In the genomic region with DNA sequence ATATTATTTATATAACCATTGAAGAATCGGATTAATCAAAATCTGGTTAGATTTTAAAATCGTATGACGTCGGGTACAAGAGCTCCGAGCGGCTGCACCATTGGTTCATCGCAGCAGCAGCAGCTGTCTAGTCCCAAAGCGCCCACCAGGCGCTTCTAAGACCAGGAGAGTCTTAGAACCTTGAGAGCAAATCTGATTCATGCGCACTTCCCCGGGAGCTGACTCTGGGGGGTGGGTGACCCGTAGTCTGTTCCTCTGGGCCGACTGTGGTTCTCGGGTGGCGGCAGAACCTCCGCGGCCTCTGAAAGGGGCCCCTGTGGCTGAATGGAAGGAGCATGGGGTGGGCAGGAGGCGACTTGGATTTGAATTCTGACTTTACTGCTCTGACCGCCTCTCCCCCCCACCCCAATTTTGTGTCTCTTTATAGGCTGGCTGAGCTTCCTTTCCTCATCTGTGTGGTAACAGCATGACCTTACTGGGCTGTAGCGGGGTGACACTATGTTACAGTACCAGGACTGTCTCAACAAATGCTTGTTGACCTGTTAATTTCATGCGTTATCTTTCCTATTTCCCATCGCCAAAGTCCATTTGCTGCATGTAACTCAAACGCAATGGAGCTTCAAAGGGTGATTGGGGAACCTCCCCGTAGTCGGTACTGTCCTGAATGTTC, we compare ENCODE assay signal across 10 cellular contexts.
A peak's percentile ranks its signal among the peaks of the same experiment; 100 is the strongest.
DNase-seq lines count a peak whose midpoint lies in the region; ATAC-seq, FAIRE-seq and TF ChIP-seq lines count a peak whose summit lies in the region.
"Had no signal": no experiment of that assay in that cellular context is flagged by ENCODE, and none has a peak within 500 bp of the region (broad histone marks: within the 10 kb centered on the region; RNA-seq: fewer than 3 reads in every experiment).

No MANE protein-coding gene starts in this region.

- no peak for FAIRE-seq in keratinocyte (lab: Jason Lieb, UNC)
- FAIRE-seq in pancreas (lab: Jason Lieb, UNC) = no peak

- H2AFZ ChIP-seq in keratinocyte (ENCODE audit: control insufficient read depth, low read length) = peak overlapping the region; percentile 56

- intact Hi-C loops in heart right ventricle (cut with DNase I) = loop anchor here in 1 of 10 donors (10.0 kb wide), 1 partner anchor 65 kb away; no protein-coding TSS in a partner anchor
- intact Hi-C loops in activated T-helper 1 cell treated with anti-CD3 and anti-CD28 coated beads, Interleukin-12 subunit alpha, Interleukin-12 subunit beta, Interleukin-2, Interleukin-4 antibody, amounts not matched to agents 30 ng/mL and 10 ng/mL and 1 ng/mL, durations not matched to agents 14 hours and 24 hours and 36 hours (cut with micrococcal nuclease) = loop anchor here (1.0 to 10.0 kb wide), 7 partner anchors 10 to 1107 kb away; a partner anchor contains a TSS
- intact Hi-C loops in pancreas (cut with DNase I) = no loop called here

- WGBS in heart right ventricle, 2 donors = 37 to 40% methylated on average over 25 of the region's 25 CpGs
- WGBS in pancreas, 2 donors = 63 to 73% methylated on average over 25 of the region's 25 CpGs

- H3K27ac Mint-ChIP-seq in activated T-helper 1 cell treated with anti-CD3 and anti-CD28 coated beads, Interleukin-12 subunit alpha, Interleukin-12 subunit beta, Interleukin-2, Interleukin-4 antibody, amounts not matched to agents 30 ng/mL and 10 ng/mL and 1 ng/mL, durations not matched to agents 14 hours and 24 hours and 36 hours = no peak overlapping the region
- H3K27ac Mint-ChIP-seq in type B pancreatic cell = peak overlapping the region; percentile 42

- H3K27ac ChIP-seq in cardiac muscle cell = no peak overlapping the region
- H3K27ac ChIP-seq in heart right ventricle = peak overlapping the region in 1 of 10 donors; percentile 31
- peak overlapping the region; percentile 79 for H3K27ac ChIP-seq in keratinocyte (ENCODE audit: control insufficient read depth, insufficient read depth, low read length)
- no peak overlapping the region for H3K27ac ChIP-seq in pancreas

- peak in 1 of 2 donors; percentile 21 for DNase-seq in cardiac muscle cell (ENCODE audit: low read depth in 1 of 2, low spot score in 1 of 2)
- no peak for DNase-seq in heart right ventricle
- no peak for DNase-seq in activated T-helper 1 cell treated with anti-CD3 and anti-CD28 coated beads, Interleukin-12 subunit alpha, Interleukin-12 subunit beta, Interleukin-2, Interleukin-4 antibody, amounts not matched to agents 30 ng/mL and 10 ng/mL and 1 ng/mL, durations not matched to agents 14 hours and 24 hours and 36 hours (ENCODE audit: low spot score)
- no peak for DNase-seq in keratinocyte (ENCODE audit: low read depth, low spot score)
- no peak for DNase-seq in type B pancreatic cell (ENCODE audit: extremely low spot score, unreplicated experiment)
- no peak for DNase-seq in pancreas
- DNase-seq in NCI-H1436 (lab: John Stamatoyannopoulos, UW) = no peak
- no peak for DNase-seq in DMS79 (lab: John Stamatoyannopoulos, UW)
- DNase-seq: head of caudate nucleus, OCI-M1 had no signal

- peak overlapping the region; percentile 91 for H3K4me3 Mint-ChIP-seq in activated T-helper 1 cell treated with anti-CD3 and anti-CD28 coated beads, Interleukin-12 subunit alpha, Interleukin-12 subunit beta, Interleukin-2, Interleukin-4 antibody, amounts not matched to agents 30 ng/mL and 10 ng/mL and 1 ng/mL, durations not matched to agents 14 hours and 24 hours and 36 hours
- peak overlapping the region; percentile 88 for H3K4me3 Mint-ChIP-seq in type B pancreatic cell

- H3K36me3 ChIP-seq in cardiac muscle cell (no peaks in the 10 kb centered on the region), heart right ventricle (no peaks in the 10 kb centered on the region), keratinocyte (ENCODE audit: control insufficient read depth in 2 of 2, extremely low read depth in 1 of 2, insufficient read depth in 2 of 2, low read length in 2 of 2) (no peaks in the 10 kb centered on the region), pancreas (no peaks in the 10 kb centered on the region)

- H3K9me3 Mint-ChIP-seq in activated T-helper 1 cell treated with anti-CD3 and anti-CD28 coated beads, Interleukin-12 subunit alpha, Interleukin-12 subunit beta, Interleukin-2, Interleukin-4 antibody, amounts not matched to agents 30 ng/mL and 10 ng/mL and 1 ng/mL, durations not matched to agents 14 hours and 24 hours and 36 hours = no peaks in the 10 kb centered on the region
- no peaks in the 10 kb centered on the region for H3K9me3 Mint-ChIP-seq in type B pancreatic cell

- H3K4me1 ChIP-seq in cardiac muscle cell (ENCODE audit: low read depth) (peaks cover 9% of the 10 kb centered on the region), heart right ventricle (peaks cover 7 to 53% (median 25%) of the 10 kb centered on the region in 9 donors), keratinocyte (ENCODE audit: control insufficient read depth, extremely low read depth, insufficient read depth, low read length) (peaks cover 15% of the 10 kb centered on the region), pancreas (peaks cover 0 to 14% (median 0%) of the 10 kb centered on the region in 3 donors)

- no peaks in the 10 kb centered on the region for H3K9me3 ChIP-seq in cardiac muscle cell (ENCODE audit: low read depth)
- H3K9me3 ChIP-seq in heart right ventricle = no peaks in the 10 kb centered on the region
- no peaks in the 10 kb centered on the region for H3K9me3 ChIP-seq in keratinocyte (ENCODE audit: control insufficient read depth, low read depth, low read length)
- H3K9me3 ChIP-seq in pancreas = no peaks in the 10 kb centered on the region

- TF ChIP-seq CTCF in cardiac muscle cell (IDR thresholded peaks at IDR 0.05; ENCODE audit: low read depth, low read length) (peak; percentile 12), heart right ventricle (IDR thresholded peaks at IDR 0.05) (peak in 1 of 9 donors; percentile 17), keratinocyte (optimal IDR thresholded peaks at IDR 0.05 in 1 of 3, IDR thresholded peaks at IDR 0.05 in 1 of 3, conservative IDR thresholded peaks at IDR 0.05 in 1 of 3; ENCODE audit: extremely low read depth in 1 of 3, insufficient read depth in 2 of 3, low read length in 3 of 3) (no peak), type B pancreatic cell (conservative IDR thresholded peaks at IDR 0.05) (peak; percentile 63), pancreas (IDR thresholded peaks at IDR 0.05) (no peak)

- H4K20me1 ChIP-seq in keratinocyte (ENCODE audit: control insufficient read depth, extremely low read depth, insufficient read depth, low read length) = no peaks in the 10 kb centered on the region

- peaks cover 28% of the 10 kb centered on the region for H3K79me2 ChIP-seq in keratinocyte (ENCODE audit: control insufficient read depth, insufficient read depth, low read length)

- peaks cover 33% of the 10 kb centered on the region for H3K27me3 Mint-ChIP-seq in activated T-helper 1 cell treated with anti-CD3 and anti-CD28 coated beads, Interleukin-12 subunit alpha, Interleukin-12 subunit beta, Interleukin-2, Interleukin-4 antibody, amounts not matched to agents 30 ng/mL and 10 ng/mL and 1 ng/mL, durations not matched to agents 14 hours and 24 hours and 36 hours (ENCODE audit: insufficient read depth)
- peaks cover 83% of the 10 kb centered on the region for H3K27me3 Mint-ChIP-seq in type B pancreatic cell

- H3K4me3 ChIP-seq in cardiac muscle cell (peak overlapping the region; percentile 24), heart right ventricle (peak overlapping the region in 5 of 10 donors; percentile 70 to 93 (median 86)), keratinocyte (ENCODE audit: control insufficient read depth in 2 of 3, extremely low read depth in 1 of 3, insufficient read depth in 2 of 3, low read depth in 1 of 3, low read length in 3 of 3) (peak overlapping the region; percentile 25 to 84 (median 66)), pancreas (peak overlapping the region in 1 of 4 donors; percentile 61)

- H3K27me3 ChIP-seq in cardiac muscle cell (peaks cover 86% of the 10 kb centered on the region), heart right ventricle (peaks cover 0 to 72% (median 53%) of the 10 kb centered on the region in 7 donors), keratinocyte (ENCODE audit: control insufficient read depth, extremely low read depth, insufficient read depth, low read length) (no peaks in the 10 kb centered on the region), pancreas (no peaks in the 10 kb centered on the region)

- peak overlapping the region; percentile 88 for H3K9ac ChIP-seq in keratinocyte (ENCODE audit: control insufficient read depth, extremely low read depth, insufficient read depth, low read length)

- H3K4me2 ChIP-seq in keratinocyte (ENCODE audit: control insufficient read depth, extremely low read depth, insufficient read depth, low read depth, low read length) = peak overlapping the region; percentile 89

- peaks cover 38% of the 10 kb centered on the region for H3K4me1 Mint-ChIP-seq in activated T-helper 1 cell treated with anti-CD3 and anti-CD28 coated beads, Interleukin-12 subunit alpha, Interleukin-12 subunit beta, Interleukin-2, Interleukin-4 antibody, amounts not matched to agents 30 ng/mL and 10 ng/mL and 1 ng/mL, durations not matched to agents 14 hours and 24 hours and 36 hours (ENCODE audit: low read depth)
- peaks cover 17% of the 10 kb centered on the region for H3K4me1 Mint-ChIP-seq in type B pancreatic cell (ENCODE audit: unreplicated experiment)

- no peaks in the 10 kb centered on the region for H3K9me1 ChIP-seq in keratinocyte (ENCODE audit: control insufficient read depth, extremely low read depth, insufficient read depth, low read length)

- ATAC-seq in heart right ventricle = no peak
- no peak for ATAC-seq in pancreas

- dilution Hi-C loops in keratinocyte (cut with MboI; ENCODE audit: extremely low pct_ligation_motif_present, low sequenced_read_pairs) = no loop called here

- H3K36me3 Mint-ChIP-seq in activated T-helper 1 cell treated with anti-CD3 and anti-CD28 coated beads, Interleukin-12 subunit alpha, Interleukin-12 subunit beta, Interleukin-2, Interleukin-4 antibody, amounts not matched to agents 30 ng/mL and 10 ng/mL and 1 ng/mL, durations not matched to agents 14 hours and 24 hours and 36 hours (ENCODE audit: low read depth) = peaks cover 5% of the 10 kb centered on the region
- no peaks in the 10 kb centered on the region for H3K36me3 Mint-ChIP-seq in type B pancreatic cell

Comparison
In these comparisons a context has a peak if more than half of its experiments do, and no peak if none do; other contexts are left out.
1. CTCF ChIP-seq: peak in cardiac muscle cell (single experiment) and type B pancreatic cell (single experiment); none in keratinocyte (0 of 3) and pancreas (0 of 4).